ENCODE assay signal across 8 cellular contexts in the genomic region with DNA sequence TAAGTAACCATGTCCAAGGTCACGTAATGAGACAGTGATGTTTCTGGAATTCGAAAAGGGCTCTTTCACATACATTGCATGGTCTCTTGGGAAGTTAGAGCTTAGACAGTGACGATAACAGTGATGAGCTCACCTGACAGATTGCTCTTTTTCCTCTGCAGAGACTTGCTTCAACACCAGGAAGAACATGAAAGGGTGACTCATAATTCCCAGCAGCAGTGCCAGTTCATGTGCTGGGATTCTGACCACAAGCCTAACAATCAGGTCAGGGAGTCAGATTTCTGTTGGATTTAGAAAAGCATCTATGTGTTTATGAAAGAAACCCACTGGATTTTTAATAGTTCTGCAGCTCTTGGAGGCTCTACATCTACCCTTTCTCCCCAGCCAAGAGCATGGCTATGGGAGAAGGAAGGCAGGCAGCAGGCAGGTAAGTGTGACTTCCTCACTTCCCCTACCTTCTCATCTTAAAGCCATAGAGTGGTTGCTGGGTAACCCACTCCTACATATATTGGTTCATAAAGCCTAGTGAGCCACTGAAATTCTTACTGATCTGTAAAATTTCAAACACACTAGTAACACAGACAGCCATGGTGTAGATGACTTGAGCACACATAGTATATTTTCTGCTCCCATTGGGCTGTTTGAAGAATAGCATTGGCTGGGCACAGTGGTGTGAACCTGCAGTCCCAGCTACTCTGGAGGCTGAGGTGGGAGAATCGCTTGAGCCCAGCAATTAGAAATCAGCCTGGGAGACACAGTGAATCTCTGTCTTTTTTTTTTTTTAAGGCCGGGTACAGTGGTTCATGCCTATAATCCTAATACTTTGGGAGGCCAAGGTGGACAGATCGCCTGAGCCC. TPM values are rescaled to one million over a fixed set of nuclear protein-coding genes. Genes with fewer than 3 reads are reported as not detected.
A peak's percentile ranks its signal among the peaks of the same experiment; 100 is the strongest.
DNase-seq lines count a peak whose midpoint lies in the region; ATAC-seq and TF ChIP-seq lines count a peak whose summit lies in the region.

No MANE protein-coding gene starts in this region.

- no peaks in the 10 kb centered on the region for H3K9me3 Mint-ChIP-seq in endothelial cell (ENCODE audit: unreplicated experiment)

- TF ChIP-seq CTCF in psoas muscle (IDR thresholded peaks at IDR 0.05) (no peak), endothelial cell (IDR thresholded peaks at IDR 0.05; ENCODE audit: unreplicated experiment) (no peak)

- peaks cover 10% of the 10 kb centered on the region for H3K4me1 ChIP-seq in psoas muscle

- H3K4me1 Mint-ChIP-seq in endothelial cell (ENCODE audit: unreplicated experiment), result no peaks in the 10 kb centered on the region

- peak overlapping the region; percentile 80 for H3K27ac ChIP-seq in psoas muscle

- no peaks in the 10 kb centered on the region for H3K9me3 ChIP-seq in psoas muscle

- no peaks in the 10 kb centered on the region for H3K27me3 ChIP-seq in psoas muscle (ENCODE audit: insufficient read depth in 3 of 3, low read length in 2 of 3)

- peak; percentile 78 for DNase-seq in LoVo (ENCODE audit: low spot score)
- peak; percentile 42 for DNase-seq in dermis blood vessel endothelial cell
- peak; percentile 25 to 62 for DNase-seq in psoas muscle
- DNase-seq in endothelial cell (ENCODE audit: low spot score), result no peak
- no peak for DNase-seq in COR-L47 (lab: John Stamatoyannopoulos, UW)

- peak overlapping the region; percentile 35 for H3K4me3 ChIP-seq in psoas muscle

- peaks cover 2% of the 10 kb centered on the region for H3K27me3 Mint-ChIP-seq in endothelial cell (ENCODE audit: unreplicated experiment)

- WGBS in psoas muscle, 3 donors, result 58 to 64% (median 58%) methylated on average over 6 of the region's 6 CpGs

- intact Hi-C loops in psoas muscle (cut with DNase I), result loop anchor here in 1 of 2 donors (5.0 kb wide), 1 partner anchor 51 kb away; no protein-coding TSS in a partner anchor

- peak; percentile 41 for ATAC-seq in GM18858 (IDR thresholded peaks at IDR 0.05; ENCODE audit: unreplicated experiment)
- ATAC-seq in psoas muscle, result peak; percentile 96 to 99 (median 97)
- ATAC-seq in HG03025 (IDR thresholded peaks at IDR 0.05; ENCODE audit: low FRiP score, unreplicated experiment), result no peak
- no peak for ATAC-seq in HG03342 (IDR thresholded peaks at IDR 0.05; ENCODE audit: unreplicated experiment)

- H3K36me3 ChIP-seq in psoas muscle (ENCODE audit: insufficient read depth in 1 of 2, low read depth in 1 of 2), result no peaks in the 10 kb centered on the region

- H3K27ac Mint-ChIP-seq in endothelial cell (ENCODE audit: unreplicated experiment), result no peak overlapping the region

- H3K36me3 Mint-ChIP-seq in endothelial cell (ENCODE audit: low read depth, unreplicated experiment), result no peaks in the 10 kb centered on the region

- H3K4me3 Mint-ChIP-seq in endothelial cell (ENCODE audit: unreplicated experiment), result no peak overlapping the region

RNA-seq across cellular contexts. Expression of a gene that starts 44.4 kb away (rescaled TPM):
- total RNA-seq in dermis blood vessel endothelial cell (27.9 and 73.0 TPM in 2 replicates), psoas muscle (100 to 1,000 TPM; 153 to 202 (median 184) TPM), endothelial cell (ENCODE audit: unreplicated experiment) (58.6 TPM)
- 100 to 1,000 TPM; 113 to 159 (median 151) TPM for polyA plus RNA-seq in psoas muscle

Comparison
In these comparisons a context has a peak if more than half of its experiments do, and no peak if none do; other contexts are left out.
1. ATAC-seq: peak in GM18858 (single experiment) and psoas muscle (4 of 4); none in HG03025 (single experiment) and HG03342 (single experiment).
2. DNase-seq: peak in LoVo (single experiment), dermis blood vessel endothelial cell (single experiment) and psoas muscle (2 of 2); none in endothelial cell (single experiment) and COR-L47 (single experiment).